Comparison of ENCODE assay signal across 20 cellular contexts in genomic region chr12:111088409-111088808, GRCh38. TPM values are rescaled to one million over a fixed set of nuclear protein-coding genes. Genes with fewer than 3 reads are reported as not detected.
DNase-seq lines count a peak whose midpoint lies in the region; ATAC-seq and TF ChIP-seq lines count a peak whose summit lies in the region.
"Had no signal": no experiment of that assay in that cellular context is flagged by ENCODE, and none has a peak within 500 bp of the region (broad histone marks: within the 10 kb centered on the region; RNA-seq: fewer than 3 reads in every experiment).

No MANE protein-coding gene starts in this region.

- no peaks in the 10 kb centered on the region for H3K4me1 ChIP-seq in A673 (ENCODE audit: insufficient read depth, low read length, poor library complexity, severe bottlenecking)
- no peaks in the 10 kb centered on the region for H3K4me1 ChIP-seq in HEK293 (ENCODE audit: control insufficient read depth, insufficient read depth, low read length)
- H3K4me1 ChIP-seq in adrenal gland (replicated peaks in 1 of 2), result no peaks in the 10 kb centered on the region
- H3K4me1 ChIP-seq in naive thymus-derived CD4-positive, alpha-beta T cell (ENCODE audit: control insufficient read depth in 2 of 2, insufficient read depth in 2 of 2, low read length in 2 of 2), result peaks cover 0 to 5% of the 10 kb centered on the region in 2 donors
- no peaks in the 10 kb centered on the region for H3K4me1 ChIP-seq in PC-3 (ENCODE audit: insufficient read depth, low read length)
- H3K4me1 ChIP-seq: Caco-2 had no signal

- H2AFZ ChIP-seq in SU-DHL-6 (ENCODE audit: low read depth, low read length, severe bottlenecking), result no peak overlapping the region
- no peak overlapping the region for H2AFZ ChIP-seq in PC-3 (ENCODE audit: low read length)
- H2AFZ ChIP-seq: GM23338 had no signal

- H3K36me3 ChIP-seq in A673 (ENCODE audit: insufficient read depth, low read length, poor library complexity, severe bottlenecking) (no peaks in the 10 kb centered on the region), HEK293 (ENCODE audit: control insufficient read depth in 2 of 2, insufficient read depth in 1 of 2, low read length in 2 of 2) (no peaks in the 10 kb centered on the region), SU-DHL-6 (ENCODE audit: low read length) (no peaks in the 10 kb centered on the region), adrenal gland (replicated peaks in 1 of 2) (no peaks in the 10 kb centered on the region), PC-3 (ENCODE audit: low read depth, low read length) (no peaks in the 10 kb centered on the region)
- no peaks in the 10 kb centered on the region for H3K36me3 ChIP-seq in naive thymus-derived CD4-positive, alpha-beta T cell (ENCODE audit: control insufficient read depth in 2 of 3, insufficient read depth in 3 of 3, low read length in 3 of 3)
- H3K36me3 ChIP-seq: BLaER1 had no signal

- ATAC-seq in naive thymus-derived CD4-positive, alpha-beta T cell, result no peak
- ATAC-seq in PC-3, result no peak
- ATAC-seq: CD8-positive, alpha-beta T cell; GM23338; HCT116 had no signal

- H3K4me3 ChIP-seq in A673 (ENCODE audit: low read depth, low read length, poor library complexity, severe bottlenecking) (no peak overlapping the region), HEK293 (ENCODE audit: low read depth, low read length) (no peak overlapping the region), SU-DHL-6 (ENCODE audit: insufficient read depth, low read length, poor library complexity, severe bottlenecking) (no peak overlapping the region), adrenal gland (no peak overlapping the region), PC-3 (ENCODE audit: low read length) (no peak overlapping the region)
- no peak overlapping the region for H3K4me3 ChIP-seq in naive thymus-derived CD4-positive, alpha-beta T cell (ENCODE audit: low read length)
- H3K4me3 ChIP-seq: BLaER1, GM23338 had no signal

- peaks cover 0 to 4% (median 0%) of the 10 kb centered on the region in 5 donors for H3K36me3 Mint-ChIP-seq in naive thymus-derived CD4-positive, alpha-beta T cell
- H3K36me3 Mint-ChIP-seq: CD4-positive, CD25-positive, alpha-beta regulatory T cell; CD8-positive, alpha-beta T cell had no signal

- H3K4me2 ChIP-seq in SU-DHL-6 (ENCODE audit: low read depth, low read length, poor library complexity, severe bottlenecking) (peak overlapping the region; percentile 84), PC-3 (ENCODE audit: low read length) (no peak overlapping the region)
- H3K4me2 ChIP-seq: BLaER1, GM23338 had no signal

- H3K27me3 Mint-ChIP-seq in naive thymus-derived CD4-positive, alpha-beta T cell, result peaks cover 0 to 11% (median 0%) of the 10 kb centered on the region in 5 donors

- peak; percentile 32 for DNase-seq in A673 (ENCODE audit: low spot score)
- no peak for DNase-seq in adrenal gland
- no peak for DNase-seq in naive thymus-derived CD4-positive, alpha-beta T cell
- no peak for DNase-seq in PC-3
- DNase-seq: Caco-2; CD4-positive, CD25-positive, alpha-beta regulatory T cell; CD8-positive, alpha-beta T cell; DMS153; DND-41; H9; HFFc6 had no signal

- intact Hi-C loops in A673 (cut with micrococcal nuclease; ENCODE audit: unreplicated experiment), result no loop called here
- intact Hi-C loops in adrenal gland (cut with DNase I), result no loop called here
- intact Hi-C loops in naive thymus-derived CD4-positive, alpha-beta T cell (cut with micrococcal nuclease), result no loop called here
- intact Hi-C loops in PC-3 (cut with micrococcal nuclease), result no loop called here

- H3K27me3 ChIP-seq in A673 (replicated peaks; ENCODE audit: insufficient read depth, low read depth, low read length, poor library complexity), result no peaks in the 10 kb centered on the region
- H3K27me3 ChIP-seq in SU-DHL-6 (ENCODE audit: low read length), result no peaks in the 10 kb centered on the region
- no peaks in the 10 kb centered on the region for H3K27me3 ChIP-seq in adrenal gland
- H3K27me3 ChIP-seq in naive thymus-derived CD4-positive, alpha-beta T cell (ENCODE audit: control insufficient read depth in 2 of 2, insufficient read depth in 2 of 2, low read length in 2 of 2), result no peaks in the 10 kb centered on the region
- peaks cover 92% of the 10 kb centered on the region for H3K27me3 ChIP-seq in PC-3 (ENCODE audit: low read length)
- H3K27me3 ChIP-seq: BLaER1 had no signal

- H3K9me3 Mint-ChIP-seq in naive thymus-derived CD4-positive, alpha-beta T cell, result peaks cover 0 to 3% (median 0%) of the 10 kb centered on the region in 11 donors
- H3K9me3 Mint-ChIP-seq: CD4-positive, CD25-positive, alpha-beta regulatory T cell; CD8-positive, alpha-beta T cell; GM23338; H9; HFFc6 had no signal

- peak overlapping the region; percentile 66 for H3K9ac ChIP-seq in SU-DHL-6 (ENCODE audit: low read length)
- H3K9ac ChIP-seq in PC-3 (ENCODE audit: low read length), result no peak overlapping the region
- H3K9ac ChIP-seq: BLaER1 had no signal

- no peaks in the 10 kb centered on the region for H4K20me1 ChIP-seq in SU-DHL-6 (ENCODE audit: low read depth, low read length)
- H4K20me1 ChIP-seq in PC-3 (ENCODE audit: low read length), result no peaks in the 10 kb centered on the region
- H4K20me1 ChIP-seq: BLaER1 had no signal

- BruUV-seq in A673 (replicated peaks; lab: Mats Ljungman, UMichigan) (no TSS peak), PC-3 (replicated peaks; lab: Mats Ljungman, UMichigan) (no TSS peak)

- WGBS in adrenal gland, 4 donors, result 83 to 90% (median 84%) methylated on average over 8 to 9 of the region's 9 CpGs

- POLR2A ChIA-PET in A673 (lab: Charles Lee; ENCODE audit: low non-redundant PET) (no interaction called here), HEK293 (lab: Yijun Ruan, JAX) (no interaction called here), PC-3 (lab: Charles Lee; ENCODE audit: unreplicated experiment) (no interaction called here)
- POLR2A ChIA-PET in naive thymus-derived CD4-positive, alpha-beta T cell (lab: Charles Lee), result no interaction called here

- H3F3A ChIP-seq in SU-DHL-6 (ENCODE audit: insufficient read depth) (peaks cover 87% of the 10 kb centered on the region), PC-3 (ENCODE audit: low read length, unreplicated experiment) (no peaks in the 10 kb centered on the region)

- H3K4me1 Mint-ChIP-seq in naive thymus-derived CD4-positive, alpha-beta T cell, result peaks cover 2 to 16% (median 9%) of the 10 kb centered on the region in 7 donors

- peaks cover 9% of the 10 kb centered on the region for H3K79me2 ChIP-seq in SU-DHL-6 (ENCODE audit: insufficient read depth, low read length)
- H3K79me2 ChIP-seq in PC-3 (ENCODE audit: low read length), result no peaks in the 10 kb centered on the region

- CTCF ChIA-PET in A673 (lab: Charles Lee) (no interaction called here), HEK293 (lab: Yijun Ruan, JAX) (no interaction called here), PC-3 (lab: Charles Lee) (no interaction called here)
- CTCF ChIA-PET in naive thymus-derived CD4-positive, alpha-beta T cell (lab: Charles Lee), result no interaction called here

- TF ChIP-seq CTCF in A673 (conservative IDR thresholded peaks at IDR 0.05; ENCODE audit: low read depth, low read length) (no peak), HEK293 (tag by site-specific recombination; IDR thresholded peaks at IDR 0.05) (no peak), SU-DHL-6 (IDR thresholded peaks at IDR 0.05; ENCODE audit: insufficient read depth, low read length, poor library complexity, severe bottlenecking) (no peak), adrenal gland (IDR thresholded peaks at IDR 0.05) (no peak), PC-3 (conservative IDR thresholded peaks at IDR 0.05; ENCODE audit: low read depth, low read length) (no peak)

- no peaks in the 10 kb centered on the region for H3K9me2 ChIP-seq in SU-DHL-6 (replicated peaks; ENCODE audit: insufficient read depth, low read length)
- H3K9me2 ChIP-seq in PC-3 (replicated peaks; ENCODE audit: low read length), result no peaks in the 10 kb centered on the region

- H3K27ac Mint-ChIP-seq in naive thymus-derived CD4-positive, alpha-beta T cell, result no peak overlapping the region
- H3K27ac Mint-ChIP-seq: B cell; CD8-positive, alpha-beta T cell; GM23338; HFFc6 had no signal

- no peak for TF ChIP-seq POLR2A in adrenal gland (IDR thresholded peaks at IDR 0.05)

- H3K27ac ChIP-seq in A673 (ENCODE audit: low read depth, low read length, poor library complexity, severe bottlenecking), result no peak overlapping the region
- no peak overlapping the region for H3K27ac ChIP-seq in HEK293 (ENCODE audit: extremely low read depth, low read depth, low read length)
- peak overlapping the region; percentile 98 for H3K27ac ChIP-seq in SU-DHL-6 (ENCODE audit: low read depth, low read length)
- no peak overlapping the region for H3K27ac ChIP-seq in adrenal gland
- H3K27ac ChIP-seq in naive thymus-derived CD4-positive, alpha-beta T cell (ENCODE audit: low read depth, low read length), result no peak overlapping the region
- no peak overlapping the region for H3K27ac ChIP-seq in PC-3 (ENCODE audit: low read length)
- H3K27ac ChIP-seq: BLaER1, C4-2B had no signal

- H3K9me3 ChIP-seq in A673 (ENCODE audit: low read depth, low read length, poor library complexity, severe bottlenecking) (no peaks in the 10 kb centered on the region), HEK293 (ENCODE audit: control insufficient read depth, insufficient read depth, low read depth, low read length) (no peaks in the 10 kb centered on the region), SU-DHL-6 (ENCODE audit: insufficient read depth, low read length) (no peaks in the 10 kb centered on the region), adrenal gland (replicated peaks in 1 of 3) (no peaks in the 10 kb centered on the region), PC-3 (ENCODE audit: low read length) (no peaks in the 10 kb centered on the region)
- H3K9me3 ChIP-seq in naive thymus-derived CD4-positive, alpha-beta T cell (ENCODE audit: control insufficient read depth in 2 of 3, low read length in 3 of 3), result no peaks in the 10 kb centered on the region
- H3K9me3 ChIP-seq: BLaER1, Caco-2 had no signal

- no peak overlapping the region for H3K4me3 Mint-ChIP-seq in naive thymus-derived CD4-positive, alpha-beta T cell
- H3K4me3 Mint-ChIP-seq: B cell; CD4-positive, CD25-positive, alpha-beta regulatory T cell; CD8-positive, alpha-beta T cell; GM23338; H9; HFFc6 had no signal

TF ChIP-seq in HEK293, 187 proteins besides CTCF, POLR2A, EP300 and RAD21 (continues in another document):
- TF ChIP-seq ZNF155 (tag by site-specific recombination; IDR thresholded peaks at IDR 0.05), result no peak
- no peak for TF ChIP-seq ZNF791 (tag by site-specific recombination; IDR thresholded peaks at IDR 0.05)

RNA-seq across cellular contexts. Expression of gene CUX2, which starts 54.4 kb away (rescaled TPM):
- total RNA-seq in A673 (2021) (3.4 and 3.8 TPM in 2 replicates), adrenal gland (under 1 TPM in 4 of 8 donors, not detected in 4; under 0.01 to 0.17 (median 0.09) TPM), PC-3 (2014; rRNA removed) (not detected in 2 replicates)
- polyA plus RNA-seq in adrenal gland, result under 1 TPM; under 0.01 to 0.03 (median 0.02) TPM
- 1 to 10 TPM in 2 of 5 experiments, under 1 TPM in 1, not detected in 2; 0.10 to 1.6 (median 1.2) TPM for total RNA-seq in naive thymus-derived CD4-positive, alpha-beta T cell
- under 1 TPM; 0.08 to 0.10 TPM for polyA plus RNA-seq in naive thymus-derived CD4-positive, alpha-beta T cell
- total RNA-seq: A172, B cell, Caco-2, HFFc6 had no signal
- polyA plus RNA-seq: AG04450; CD4-positive, CD25-positive, alpha-beta regulatory T cell had no signal
